19 cellular contexts compared by ENCODE assay signal in genomic region chr13:95201814-95202521, GRCh38.
A peak's percentile ranks its signal among the peaks of the same experiment; 100 is the strongest.
DNase-seq lines count a peak whose midpoint lies in the region; ATAC-seq and TF ChIP-seq lines count a peak whose summit lies in the region.
"Had no signal": no experiment of that assay in that cellular context is flagged by ENCODE, and none has a peak within 500 bp of the region (broad histone marks: within the 10 kb centered on the region; RNA-seq: fewer than 3 reads in every experiment).

No MANE protein-coding gene starts in this region.

- intact Hi-C loops in mucosa of descending colon (cut with DNase I, micrococcal nuclease), result no loop called here

- CTCF ChIA-PET in RWPE1 (lab: Yijun Ruan, JAX), result interaction anchor here (0.6 to 0.9 kb wide), 2 partner anchors 12 to 176 kb away, joined by 3 read pairs; no protein-coding TSS in a partner anchor

- H3K36me3 ChIP-seq in mucosa of descending colon (ENCODE audit: low read depth), result no peaks in the 10 kb centered on the region
- H3K36me3 ChIP-seq: colonic mucosa, gastrocnemius medialis had no signal

- H3K27ac ChIP-seq in RWPE1, result no peak overlapping the region
- H3K27ac ChIP-seq: body of pancreas, colonic mucosa, gastrocnemius medialis had no signal

- H3K9me3 ChIP-seq in mucosa of descending colon, result peaks cover 2% of the 10 kb centered on the region
- H3K9me3 ChIP-seq: body of pancreas, colonic mucosa, gastrocnemius medialis had no signal

- peak; percentile 53 for DNase-seq in GF-D8 (lab: John Stamatoyannopoulos, UW)
- peak; percentile 58 for DNase-seq in MV-4-11 (lab: John Stamatoyannopoulos, UW)
- peak; percentile 68 for DNase-seq in dermis blood vessel endothelial cell
- DNase-seq in mucosa of descending colon, result no peak
- no peak for DNase-seq in RWPE1 (ENCODE audit: low spot score)
- DNase-seq in midbrain (lab: John Stamatoyannopoulos, UW), result no peak
- no peak for DNase-seq in activated CD4-positive, alpha-beta T cell treated with anti-CD3 and anti-CD28 coated beads for 4 hours
- DNase-seq: body of pancreas; CD8-positive, alpha-beta T cell; colonic mucosa; DMS79; gastrocnemius medialis; NCI-H1417 treated with DMSO at 0.1 percent for 48 hours; NCI-H69; SIG-M5; stimulated activated CD4-positive, alpha-beta T cell treated with anti-CD3 and anti-CD28 coated beads, Interleukin-15, amount 100 ng/mL, for 24 hours had no signal

- peak; percentile 29 for ATAC-seq in mucosa of descending colon
- no peak for ATAC-seq in HG03280 (IDR thresholded peaks at IDR 0.05; ENCODE audit: unreplicated experiment)
- ATAC-seq: activated CD4-positive, CD25-positive, alpha-beta regulatory T cell treated with anti-CD3 and anti-CD28 coated beads, Interleukin-2, amount 50 U/mL, for 24 hours; body of pancreas; CD8-positive, alpha-beta T cell; gastrocnemius medialis; stimulated activated memory B cell treated with anti-CD40 and anti-IgM and Interleukin-4, amounts not matched to agents 10 μg/mL and 1 μg/mL and 100 μg/mL, for 72 hours had no signal

- POLR2A ChIA-PET in RWPE1 (lab: Yijun Ruan, JAX; ENCODE audit: low non-redundant PET), result no interaction called here

- no peak overlapping the region for H3K4me3 ChIP-seq in mucosa of descending colon
- H3K4me3 ChIP-seq: body of pancreas, colonic mucosa, gastrocnemius medialis had no signal

- H3K4me1 ChIP-seq in mucosa of descending colon (ENCODE audit: low read depth), result no peaks in the 10 kb centered on the region
- H3K4me1 ChIP-seq: body of pancreas, colonic mucosa, gastrocnemius medialis had no signal

- TF ChIP-seq CTCF in mucosa of descending colon (IDR thresholded peaks at IDR 0.05), result no peak
- no peak for TF ChIP-seq CTCF in RWPE1 (conservative IDR thresholded peaks at IDR 0.05; ENCODE audit: low read depth)

Comparison
In these comparisons a context has a peak if more than half of its experiments do, and no peak if none do; other contexts are left out.
1. DNase-seq: peak in GF-D8 (single experiment), MV-4-11 (single experiment) and dermis blood vessel endothelial cell (single experiment); none in mucosa of descending colon (0 of 3), RWPE1 (single experiment), midbrain (single experiment) and activated CD4-positive, alpha-beta T cell treated with anti-CD3 and anti-CD28 coated beads for 4 hours (0 of 2).